Comparison of ENCODE assay signal across 8 cellular contexts in the genomic region with DNA sequence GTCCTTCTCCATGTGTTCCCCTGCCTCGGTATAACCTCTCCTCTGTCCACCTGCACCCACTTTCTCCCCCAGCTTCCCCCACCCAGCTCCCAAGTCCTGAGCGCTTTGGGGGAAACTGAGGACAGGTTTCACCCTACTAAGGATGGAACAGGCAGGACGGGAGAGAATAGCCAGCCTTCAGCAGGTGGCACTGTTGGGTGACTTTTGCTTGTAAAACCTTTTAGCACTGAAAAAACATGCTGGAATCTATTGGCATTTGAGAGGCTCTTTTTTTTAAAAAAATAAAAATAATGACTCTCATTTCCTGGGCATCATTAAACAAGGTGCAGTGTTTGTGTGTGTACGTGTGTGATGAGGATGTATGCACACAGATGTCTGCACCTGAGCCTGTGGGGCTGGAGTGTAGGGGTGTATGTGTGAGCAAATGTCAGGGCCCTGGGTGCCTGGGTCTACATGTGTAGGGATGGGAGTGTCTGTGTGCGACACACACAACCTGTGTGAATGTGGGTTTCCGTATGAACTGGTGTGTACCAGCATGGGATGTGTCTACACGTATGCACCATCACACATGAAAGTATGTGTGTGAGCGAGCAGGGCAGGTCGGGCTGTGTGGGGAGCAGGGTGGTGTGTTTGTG.
DNase-seq lines count a peak whose midpoint lies in the region; ATAC-seq and TF ChIP-seq lines count a peak whose summit lies in the region.

No MANE protein-coding gene starts in this region.

- H3K79me2 ChIP-seq in OCI-LY1 (ENCODE audit: insufficient read depth, low read length), result no peaks in the 10 kb centered on the region

- no peak for TF ChIP-seq POLR2A in suprapubic skin (IDR thresholded peaks at IDR 0.05)

- no peaks in the 10 kb centered on the region for H3K9me2 ChIP-seq in OCI-LY1 (ENCODE audit: low read depth, low read length)

- H3K9me3 ChIP-seq in AG04450 (ENCODE audit: control insufficient read depth, insufficient read depth, low read length) (no peaks in the 10 kb centered on the region), OCI-LY1 (ENCODE audit: low read length) (no peaks in the 10 kb centered on the region), suprapubic skin (no peaks in the 10 kb centered on the region)

- H3F3A ChIP-seq in OCI-LY1 (ENCODE audit: insufficient read depth, low read length), result no peaks in the 10 kb centered on the region

- H3K27ac ChIP-seq in AG04450 (ENCODE audit: low read depth, low read length) (no peak overlapping the region), OCI-LY1 (ENCODE audit: low read depth, low read length, poor library complexity, severe bottlenecking) (no peak overlapping the region), suprapubic skin (no peak overlapping the region)

- TF ChIP-seq CTCF in AG04450 (IDR thresholded peaks at IDR 0.05; ENCODE audit: low read depth, low read length) (peak; percentile 78), GM10266 (IDR thresholded peaks at IDR 0.05; ENCODE audit: control insufficient read depth, insufficient read depth, low read depth, missing control alignments) (peak; percentile 41), OCI-LY1 (IDR thresholded peaks at IDR 0.05; ENCODE audit: low read length) (peak; percentile 47; the same call in 1 of the 2 replicates), suprapubic skin (IDR thresholded peaks at IDR 0.05) (peak in 1 of 2 donors; percentile 17)

- H2AFZ ChIP-seq in OCI-LY1 (ENCODE audit: low read length), result no peak overlapping the region

- POLR2A ChIA-PET in AG04450 (lab: Yijun Ruan, JAX), result no interaction called here

- no peak for TF ChIP-seq EP300 in suprapubic skin (IDR thresholded peaks at IDR 0.05)

- no peaks in the 10 kb centered on the region for H3K4me1 ChIP-seq in OCI-LY1 (ENCODE audit: insufficient read depth, low read length, severe bottlenecking)
- H3K4me1 ChIP-seq in suprapubic skin, result peaks cover 14% of the 10 kb centered on the region

- WGBS in suprapubic skin, result 78% methylated on average over 9 of the region's 9 CpGs

- no peak overlapping the region for H3K4me2 ChIP-seq in OCI-LY1 (ENCODE audit: low read length)

- DNase-seq in AG04450 (ENCODE audit: low read depth, low spot score), result peak; percentile 30
- no peak for DNase-seq in GM10266 (ENCODE audit: extremely low spot score)
- DNase-seq in ecto neural progenitor cell (ENCODE audit: low spot score), result peak; percentile 54
- peak; percentile 41 for DNase-seq in midbrain (lab: John Stamatoyannopoulos, UW)
- no peak for DNase-seq in suprapubic skin (ENCODE audit: low spot score in 2 of 2)
- DNase-seq in activated CD8-positive, alpha-beta memory T cell treated with anti-CD3 and anti-CD28 coated beads, Interleukin-2, amount 50 U/mL, for 4 hours, result no peak

- H3K4me3 ChIP-seq in AG04450 (ENCODE audit: low read depth, low read length), result no peak overlapping the region
- H3K4me3 ChIP-seq in OCI-LY1 (ENCODE audit: low read depth, low read length, poor library complexity, severe bottlenecking), result no peak overlapping the region
- no peak overlapping the region for H3K4me3 ChIP-seq in suprapubic skin

- H3K27me3 ChIP-seq in AG04450 (ENCODE audit: control insufficient read depth, insufficient read depth, low read length) (no peaks in the 10 kb centered on the region), OCI-LY1 (ENCODE audit: insufficient read depth, low read length) (no peaks in the 10 kb centered on the region), suprapubic skin (peaks cover 3% of the 10 kb centered on the region)

- CTCF ChIA-PET in AG04450 (lab: Charles Lee), result interaction anchor here (0.7 to 1.3 kb wide), 3 partner anchors 164 to 365 kb away, joined by 3 read pairs; no protein-coding TSS in a partner anchor

- H3K36me3 ChIP-seq in OCI-LY1 (ENCODE audit: insufficient read depth, low read length) (no peaks in the 10 kb centered on the region), suprapubic skin (no peaks in the 10 kb centered on the region)

- ATAC-seq in HG02610 (IDR thresholded peaks at IDR 0.05; ENCODE audit: unreplicated experiment), result no peak

- H3K9ac ChIP-seq in OCI-LY1 (ENCODE audit: low read length), result no peak overlapping the region

- H4K20me1 ChIP-seq in OCI-LY1 (ENCODE audit: insufficient read depth, low read length), result no peaks in the 10 kb centered on the region

Comparison
In these comparisons a context has a peak if more than half of its experiments do, and no peak if none do; other contexts are left out.
1. DNase-seq: peak in AG04450 (single experiment), ecto neural progenitor cell (single experiment) and midbrain (single experiment); none in GM10266 (single experiment), suprapubic skin (0 of 2) and activated CD8-positive, alpha-beta memory T cell treated with anti-CD3 and anti-CD28 coated beads, Interleukin-2, amount 50 U/mL, for 4 hours (single experiment).